8 cellular contexts compared by ENCODE assay signal in genomic region chr5:138035605-138036537, GRCh38. TPM values are rescaled to one million over a fixed set of nuclear protein-coding genes. Genes with fewer than 3 reads are reported as not detected.
DNase-seq lines count a peak whose midpoint lies in the region; ATAC-seq, FAIRE-seq and TF ChIP-seq lines count a peak whose summit lies in the region.

No MANE protein-coding gene starts in this region.

- H4K20me1 ChIP-seq in HepG2 (ENCODE audit: insufficient read depth, low read length): peaks cover 12% of the 10 kb centered on the region

- peak; percentile 58 for FAIRE-seq in HepG2 (lab: Jason Lieb, UNC)

- no peaks in the 10 kb centered on the region for H3K27me3 ChIP-seq in A673 (replicated peaks; ENCODE audit: insufficient read depth, low read depth, low read length, poor library complexity)
- no peaks in the 10 kb centered on the region for H3K27me3 ChIP-seq in colonic mucosa
- H3K27me3 ChIP-seq in HepG2 (ENCODE audit: control insufficient read depth in 1 of 2, insufficient read depth in 2 of 2, low read length in 2 of 2): no peaks in the 10 kb centered on the region; a peak in 1 of 5 replicates

- H3K9ac ChIP-seq in colonic mucosa (ENCODE audit: low read depth in 2 of 2, low read length in 2 of 2): no peak overlapping the region
- H3K9ac ChIP-seq in HepG2 (ENCODE audit: insufficient read depth, low read depth, low read length): no peak overlapping the region

- BruUV-seq in A673 (replicated peaks; lab: Mats Ljungman, UMichigan) (no TSS peak), HepG2 (replicated peaks; lab: Mats Ljungman, UMichigan) (no TSS peak)

- CTCF ChIA-PET in A673 (lab: Charles Lee): interaction anchor here (0.5 to 1.1 kb wide), 6 partner anchors 29 to 257 kb away, joined by 3 to 7 read pairs (median 4); no protein-coding TSS in a partner anchor
- CTCF ChIA-PET in HepG2 (lab: Yijun Ruan, JAX; ENCODE audit: low intra/inter-chr PET ratio, low total read pairs): interaction anchor here (2.2 to 4.3 kb wide), 3 partner anchors 29 to 97 kb away, joined by 15 to 68 read pairs (median 17); no protein-coding TSS in a partner anchor

- TF ChIP-seq EP300 in HepG2 (IDR thresholded peaks at IDR 0.05; ENCODE audit: low read depth in 2 of 2, low read length in 2 of 2) (no peak), HepG2 (CRISPR knock-in tag; IDR thresholded peaks at IDR 0.05; ENCODE audit: borderline replicate concordance) (no peak)

- H3K9me3 ChIP-seq in A673 (ENCODE audit: low read depth, low read length, poor library complexity, severe bottlenecking): no peaks in the 10 kb centered on the region
- no peaks in the 10 kb centered on the region for H3K9me3 ChIP-seq in colonic mucosa
- no peaks in the 10 kb centered on the region for H3K9me3 ChIP-seq in HepG2 (ENCODE audit: low read length)

- intact Hi-C loops in A673 (cut with micrococcal nuclease; ENCODE audit: unreplicated experiment): loop anchor here (1.0 to 10.0 kb wide), 3 partner anchors 33 to 281 kb away; partner anchors contain the start of gene HNRNPA0
- intact Hi-C loops in colonic mucosa (cut with DNase I): no loop called here
- intact Hi-C loops in HepG2 (cut with micrococcal nuclease; ENCODE audit: unreplicated experiment): loop anchor here (1.0 kb wide), 2 partner anchors 32 to 97 kb away; no protein-coding TSS in a partner anchor

- peaks cover 17% of the 10 kb centered on the region for H3K79me2 ChIP-seq in HepG2 (ENCODE audit: insufficient read depth, low read length)

- peak; percentile 93 for DNase-seq in A673 (ENCODE audit: low spot score)
- DNase-seq in NCI-H524 treated with DMSO at 0.1 percent for 48 hours (lab: John Stamatoyannopoulos, UW): peak; percentile 63
- DNase-seq in activated CD4-positive, alpha-beta T cell treated with anti-CD3 and anti-CD28 coated beads for 4 hours: peak; percentile 60 to 64
- peak; percentile 67 for DNase-seq in colonic mucosa
- DNase-seq in HepG2 (ENCODE audit: low spot score): peak; percentile 91
- peak; percentile 12 to 34 (median 32) for DNase-seq in stimulated activated CD4-positive, alpha-beta T cell treated with anti-CD3 and anti-CD28 coated beads, TNF-alpha, amount 100 ng/mL, for 4 hours (ENCODE audit: low read depth in 3 of 3)

- ATAC-seq in GM18508 (IDR thresholded peaks at IDR 0.05; ENCODE audit: insufficient read depth, unreplicated experiment) (peak; percentile 38), HG03439 (IDR thresholded peaks at IDR 0.05; ENCODE audit: unreplicated experiment) (peak; percentile 40), HepG2 (peak; percentile 80)

- no peak overlapping the region for H2AFZ ChIP-seq in HepG2 (ENCODE audit: low read length)

- 14% methylated on average over 8 of the region's 11 CpGs for WGBS in HepG2 (ENCODE audit: low lambda C conversion rate)

- POLR2A ChIA-PET in A673 (lab: Charles Lee; ENCODE audit: low non-redundant PET) (interaction anchor here (0.5 kb wide), 1 partner anchor 137 kb away, joined by 7 read pairs; no protein-coding TSS in a partner anchor), HepG2 (lab: Yijun Ruan, JAX) (interaction anchor here (0.6 kb wide), 1 partner anchor 96 kb away, joined by 3 read pairs; no protein-coding TSS in a partner anchor)

- H3K4me1 ChIP-seq in A673 (ENCODE audit: insufficient read depth, low read length, poor library complexity, severe bottlenecking) (peaks cover 6% of the 10 kb centered on the region), colonic mucosa (no peaks in the 10 kb centered on the region), HepG2 (ENCODE audit: insufficient read depth, low read length) (peaks cover 26% of the 10 kb centered on the region)

- peak overlapping the region; percentile 55 for H3K4me2 ChIP-seq in HepG2 (ENCODE audit: low read depth, low read length)

- TF ChIP-seq POLR2A in HepG2 (IDR thresholded peaks at IDR 0.05; ENCODE audit: insufficient read depth in 1 of 2, low read depth in 2 of 2, low read length in 2 of 2): no peak

- peak; percentile 74 for TF ChIP-seq RAD21 in HepG2 (CRISPR knock-in tag; IDR thresholded peaks at IDR 0.05)

- H3K4me3 ChIP-seq in A673 (ENCODE audit: low read depth, low read length, poor library complexity, severe bottlenecking): no peak overlapping the region
- no peak overlapping the region for H3K4me3 ChIP-seq in colonic mucosa
- peak overlapping the region in 1 of 3 experiments; percentile 15; a peak in 1 of 6 replicates for H3K4me3 ChIP-seq in HepG2 (replicated peaks in 1 of 3; ENCODE audit: insufficient read depth in 1 of 3, low read depth in 2 of 3, low read length in 3 of 3)

- TF ChIP-seq CTCF in A673 (conservative IDR thresholded peaks at IDR 0.05; ENCODE audit: low read depth, low read length): peak; percentile 94
- TF ChIP-seq CTCF in colonic mucosa (IDR thresholded peaks at IDR 0.05): peak; percentile 77
- TF ChIP-seq CTCF in HepG2 (CRISPR knock-in tag; IDR thresholded peaks at IDR 0.05): peak; percentile 88

- no peaks in the 10 kb centered on the region for H3K36me3 ChIP-seq in A673 (ENCODE audit: insufficient read depth, low read length, poor library complexity, severe bottlenecking)
- H3K36me3 ChIP-seq in colonic mucosa: no peaks in the 10 kb centered on the region
- no peaks in the 10 kb centered on the region for H3K36me3 ChIP-seq in HepG2 (replicated peaks in 1 of 2; ENCODE audit: control insufficient read depth in 1 of 2, insufficient read depth in 2 of 2, low read length in 2 of 2)

- in situ Hi-C loops in HepG2 (cut with HindIII; ENCODE audit: extremely low pct_ligation_motif_present, low pct_unique_long_range_greater_than_20kb): no loop called here

- H3K27ac ChIP-seq in A673 (ENCODE audit: low read depth, low read length, poor library complexity, severe bottlenecking) (no peak overlapping the region), colonic mucosa (no peak overlapping the region), HepG2 (ENCODE audit: extremely low read length, insufficient read depth, low read length) (no peak overlapping the region)

TF ChIP-seq in HepG2, 621 proteins besides CTCF, POLR2A, EP300 and RAD21 (continues in another document):
- TF ChIP-seq KAT2B (IDR thresholded peaks at IDR 0.05; ENCODE audit: borderline replicate concordance, low read depth, low read length) (no peak), TP53 (CRISPR knock-in tag; conservative IDR thresholded peaks at IDR 0.05) (no peak), SMYD3 (CRISPR knock-in tag; IDR thresholded peaks at IDR 0.05) (no peak)

RNA-seq across cellular contexts. Expression of gene FAM13B, which starts 3.0 kb away (rescaled TPM):
- total RNA-seq in A673 (2021) (22.7 and 23.5 TPM in 2 replicates), colonic mucosa (10 to 100 TPM; 15.4 to 17.5 TPM), HepG2 (2016; rRNA removed; fragmentation: Illumina TruSeq; extraction: Trizol) (11.5 and 11.8 TPM in 2 replicates)
- total RNA-seq in HepG2 (2016; cell fraction: cytosol; rRNA removed; fragmentation: Illumina TruSeq; extraction: Trizol; ENCODE audit: low read depth): 23.7 and 24.4 TPM in 2 replicates
- total RNA-seq in HepG2 (2016; cell fraction: insoluble cytoplasmic fraction; rRNA removed; fragmentation: Illumina TruSeq; extraction: Trizol): 11.5 and 12.4 TPM in 2 replicates
- 17.3 and 17.9 TPM in 2 replicates for total RNA-seq in HepG2 (2016; cell fraction: membrane; rRNA removed; fragmentation: Illumina TruSeq; extraction: Trizol)
- total RNA-seq in HepG2 (2016; cell fraction: nucleus; rRNA removed; fragmentation: Illumina TruSeq; extraction: Trizol): 28.3 TPM in 2 replicates
- 6.9 and 7.5 TPM in 2 replicates for polyA plus RNA-seq in HepG2 (2011; rRNA removed)
- 2.3 and 3.7 TPM in 2 replicates for polyA plus RNA-seq in HepG2 (2011; cell fraction: cytosol; rRNA removed)
- polyA plus RNA-seq in HepG2 (2011; cell fraction: nucleus; rRNA removed): 9.0 and 13.3 TPM in 2 replicates
- polyA plus RNA-seq in HepG2 (2012): 5.8 and 7.5 TPM in 2 replicates
- 0.97 and 1.1 TPM in 2 replicates for polyA plus RNA-seq in HepG2 (2016; cell fraction: cytosol; fragmentation: Illumina TruSeq; extraction: Trizol; ENCODE audit: low read depth)
- 9.6 and 11.3 TPM in 2 replicates for polyA plus RNA-seq in HepG2 (2016; cell fraction: insoluble cytoplasmic fraction; fragmentation: Illumina TruSeq; extraction: Trizol; ENCODE audit: low read depth)
- 1.9 and 2.2 TPM in 2 replicates for polyA plus RNA-seq in HepG2 (2016; cell fraction: membrane; fragmentation: Illumina TruSeq; extraction: Trizol; ENCODE audit: low read depth)
- polyA plus RNA-seq in HepG2 (2016; cell fraction: nucleus; fragmentation: Illumina TruSeq; extraction: Trizol; ENCODE audit: insufficient read depth, low read depth): 23.2 and 24.7 TPM in 2 replicates
- 5.9 and 11.7 TPM in 2 replicates for polyA minus RNA-seq in HepG2 (2011; rRNA and poly(A)+ RNA removed; ENCODE audit: low replicate concordance)
- polyA minus RNA-seq in HepG2 (2011; cell fraction: cytosol; rRNA and poly(A)+ RNA removed): 5.5 and 6.4 TPM in 2 replicates
- polyA minus RNA-seq in HepG2 (2011; cell fraction: nucleus; rRNA and poly(A)+ RNA removed): 67.8 and 69.9 TPM in 2 replicates

RNA-seq across cellular contexts. Expression of gene WNT8A, which starts 48.0 kb away (rescaled TPM):
- total RNA-seq in A673 (2021) (not detected in 2 replicates), colonic mucosa (not detected), HepG2 (2016; rRNA removed; fragmentation: Illumina TruSeq; extraction: Trizol) (not detected in 2 replicates)
- total RNA-seq in HepG2 (2016; cell fraction: cytosol; rRNA removed; fragmentation: Illumina TruSeq; extraction: Trizol; ENCODE audit: low read depth): not detected in 2 replicates
- total RNA-seq in HepG2 (2016; cell fraction: insoluble cytoplasmic fraction; rRNA removed; fragmentation: Illumina TruSeq; extraction: Trizol): 0.09 TPM in 1 of 2 replicates, not detected in the other
- total RNA-seq in HepG2 (2016; cell fraction: membrane; rRNA removed; fragmentation: Illumina TruSeq; extraction: Trizol): not detected in 2 replicates
- total RNA-seq in HepG2 (2016; cell fraction: nucleus; rRNA removed; fragmentation: Illumina TruSeq; extraction: Trizol): not detected in 2 replicates
- 0.04 TPM in 1 of 2 replicates, not detected in the other for polyA plus RNA-seq in HepG2 (2011; rRNA removed)
- polyA plus RNA-seq in HepG2 (2011; cell fraction: cytosol; rRNA removed): not detected in 2 replicates
- polyA plus RNA-seq in HepG2 (2011; cell fraction: nucleus; rRNA removed): not detected in 2 replicates
- not detected in 2 replicates for polyA plus RNA-seq in HepG2 (2012)
- polyA plus RNA-seq in HepG2 (2016; cell fraction: cytosol; fragmentation: Illumina TruSeq; extraction: Trizol; ENCODE audit: low read depth): not detected in 2 replicates
- not detected in 2 replicates for polyA plus RNA-seq in HepG2 (2016; cell fraction: insoluble cytoplasmic fraction; fragmentation: Illumina TruSeq; extraction: Trizol; ENCODE audit: low read depth)
- not detected in 2 replicates for polyA plus RNA-seq in HepG2 (2016; cell fraction: membrane; fragmentation: Illumina TruSeq; extraction: Trizol; ENCODE audit: low read depth)
- polyA plus RNA-seq in HepG2 (2016; cell fraction: nucleus; fragmentation: Illumina TruSeq; extraction: Trizol; ENCODE audit: insufficient read depth, low read depth): not detected in 2 replicates
- polyA minus RNA-seq in HepG2 (2011; rRNA and poly(A)+ RNA removed; ENCODE audit: low replicate concordance): not detected in 2 replicates
- polyA minus RNA-seq in HepG2 (2011; cell fraction: cytosol; rRNA and poly(A)+ RNA removed): not detected in 2 replicates
- polyA minus RNA-seq in HepG2 (2011; cell fraction: nucleus; rRNA and poly(A)+ RNA removed): not detected in 2 replicates

Comparison
In these comparisons a context has a peak if more than half of its experiments do, and no peak if none do; other contexts are left out.
1. DNase-seq: peak in every context shown above with its lines; median percentile 93 in A673; 91 in HepG2; 67 in colonic mucosa; 63 in NCI-H524 treated with DMSO at 0.1 percent for 48 hours; 62 in activated CD4-positive, alpha-beta T cell treated with anti-CD3 and anti-CD28 coated beads for 4 hours; 32 in stimulated activated CD4-positive, alpha-beta T cell treated with anti-CD3 and anti-CD28 coated beads, TNF-alpha, amount 100 ng/mL, for 4 hours.